1 cellular context compared by ENCODE assay signal in genomic region chr4:138241281-138242075, GRCh38.
TF ChIP-seq lines count a peak whose summit lies in the region.

No MANE protein-coding gene starts in this region.

TF ChIP-seq in A549, 52 proteins besides CTCF, POLR2A, EP300 and RAD21 (continued from another document):
- peak; percentile 42; the same call in 1 of the 2 replicates for TF ChIP-seq HMGXB4 (CRISPR knock-in tag; IDR thresholded peaks at IDR 0.05; ENCODE audit: borderline replicate concordance)
- TF ChIP-seq BHLHE40 (IDR thresholded peaks at IDR 0.05; ENCODE audit: low read depth, low read length) = no peak
- TF ChIP-seq JUN (IDR thresholded peaks at IDR 0.05) = peak in 1 of 2 experiments; percentile 98; a peak in 1 of 5 replicates
